In genomic region chr7:121023189-121023588, GRCh38 we compare ENCODE assay signal across 14 cellular contexts. TPM values are rescaled to one million over a fixed set of nuclear protein-coding genes. Genes with fewer than 3 reads are reported as not detected.
DNase-seq lines count a peak whose midpoint lies in the region; ATAC-seq and TF ChIP-seq lines count a peak whose summit lies in the region.
"Had no signal": no experiment of that assay in that cellular context is flagged by ENCODE, and none has a peak within 500 bp of the region (broad histone marks: within the 10 kb centered on the region; RNA-seq: fewer than 3 reads in every experiment).

No MANE protein-coding gene starts in this region.

- intact Hi-C loops in left ventricle myocardium superior (cut with micrococcal nuclease) (no loop called here), vagina (cut with DNase I) (no loop called here)

- DNase-seq in SIG-M5 treated with dmso at 0.1 percent for 504 hours (lab: John Stamatoyannopoulos, UW; ENCODE audit: unreplicated experiment) (peak; percentile 4), SIG-M5 (lab: John Stamatoyannopoulos, UW) (no peak), left ventricle myocardium superior (no peak), osteocyte (ENCODE audit: extremely low spot score, unreplicated experiment) (no peak), vagina (ENCODE audit: extremely low spot score in 2 of 2) (no peak), NCI-H446 (lab: John Stamatoyannopoulos, UW) (no peak)
- DNase-seq in activated T-cell treated with anti-CD3 and anti-CD28 coated beads, Interleukin-2, amount 50 U/mL, for 24 hours: no peak
- DNase-seq: activated CD4-positive, alpha-beta memory T cell treated with anti-CD3 and anti-CD28 coated beads for 36 hours; KBM-7; NCI-H1417 treated with DMSO at 0.1 percent for 48 hours; NCI-H226; stimulated activated CD4-positive, alpha-beta T cell treated with anti-CD3 and anti-CD28 coated beads, Interleukin-15, amount 100 ng/mL, for 24 hours had no signal

- H3K36me3 ChIP-seq in vagina: no peaks in the 10 kb centered on the region

- H3K27ac ChIP-seq in vagina: peak overlapping the region; percentile 62
- H3K27ac ChIP-seq: C4-2B had no signal

- TF ChIP-seq POLR2A in vagina (IDR thresholded peaks at IDR 0.05): no peak

- no peaks in the 10 kb centered on the region for H3K36me3 Mint-ChIP-seq in osteocyte (ENCODE audit: unreplicated experiment)
- no peaks in the 10 kb centered on the region for H3K36me3 Mint-ChIP-seq in activated T-cell treated with anti-CD3 and anti-CD28 coated beads, Interleukin-2, amount 50 U/mL, for 24 hours (ENCODE audit: low read depth)
- H3K36me3 Mint-ChIP-seq: activated CD4-positive, alpha-beta memory T cell treated with anti-CD3 and anti-CD28 coated beads for 36 hours had no signal

- H3K9me3 Mint-ChIP-seq in osteocyte (ENCODE audit: unreplicated experiment): no peaks in the 10 kb centered on the region
- H3K9me3 Mint-ChIP-seq in activated T-cell treated with anti-CD3 and anti-CD28 coated beads, Interleukin-2, amount 50 U/mL, for 24 hours: no peaks in the 10 kb centered on the region
- H3K9me3 Mint-ChIP-seq: activated CD4-positive, alpha-beta memory T cell treated with anti-CD3 and anti-CD28 coated beads for 36 hours had no signal

- TF ChIP-seq CTCF in osteocyte (IDR thresholded peaks at IDR 0.05): no peak
- TF ChIP-seq CTCF in vagina (IDR thresholded peaks at IDR 0.05): no peak

- H3K27me3 Mint-ChIP-seq in osteocyte (ENCODE audit: unreplicated experiment): no peaks in the 10 kb centered on the region
- H3K27me3 Mint-ChIP-seq in activated T-cell treated with anti-CD3 and anti-CD28 coated beads, Interleukin-2, amount 50 U/mL, for 24 hours: peaks cover 15% of the 10 kb centered on the region

- peak overlapping the region; percentile 34 for H3K4me3 Mint-ChIP-seq in osteocyte (ENCODE audit: unreplicated experiment)
- no peak overlapping the region for H3K4me3 Mint-ChIP-seq in activated T-cell treated with anti-CD3 and anti-CD28 coated beads, Interleukin-2, amount 50 U/mL, for 24 hours
- H3K4me3 Mint-ChIP-seq: activated CD4-positive, alpha-beta memory T cell treated with anti-CD3 and anti-CD28 coated beads for 36 hours had no signal

- peaks cover 62% of the 10 kb centered on the region for H3K4me1 Mint-ChIP-seq in osteocyte (ENCODE audit: unreplicated experiment)
- no peaks in the 10 kb centered on the region for H3K4me1 Mint-ChIP-seq in activated T-cell treated with anti-CD3 and anti-CD28 coated beads, Interleukin-2, amount 50 U/mL, for 24 hours (ENCODE audit: low read depth)

- H3K27ac Mint-ChIP-seq in osteocyte (ENCODE audit: unreplicated experiment): peak overlapping the region; percentile 70
- H3K27ac Mint-ChIP-seq in activated T-cell treated with anti-CD3 and anti-CD28 coated beads, Interleukin-2, amount 50 U/mL, for 24 hours: no peak overlapping the region
- H3K27ac Mint-ChIP-seq: activated CD4-positive, alpha-beta memory T cell treated with anti-CD3 and anti-CD28 coated beads for 36 hours had no signal

- H3K4me3 ChIP-seq in vagina: no peak overlapping the region

- no peaks in the 10 kb centered on the region for H3K9me3 ChIP-seq in vagina

- peaks cover 33% of the 10 kb centered on the region for H3K4me1 ChIP-seq in vagina

- no peaks in the 10 kb centered on the region for H3K27me3 ChIP-seq in vagina

- ATAC-seq in left ventricle myocardium superior (peak; percentile 53), HG02610 (IDR thresholded peaks at IDR 0.05; ENCODE audit: unreplicated experiment) (no peak)

RNA-seq across cellular contexts. Expression of gene CPED1, which starts 34.7 kb away (rescaled TPM):
- total RNA-seq in left ventricle myocardium superior (32.8 TPM), osteocyte (3.4 and 3.9 TPM in 2 replicates), vagina (27.3 TPM)
- total RNA-seq: activated CD4-positive, alpha-beta memory T cell treated with anti-CD3 and anti-CD28 coated beads for 36 hours had no signal
